ENCODE assay signal across 8 cellular contexts in genomic region chr7:7484072-7484471, GRCh38. TPM values are rescaled to one million over a fixed set of nuclear protein-coding genes. Genes with fewer than 3 reads are reported as not detected.
"Had no signal": no experiment of that assay in that cellular context is flagged by ENCODE, and none has a peak within 500 bp of the region (broad histone marks: within the 10 kb centered on the region; RNA-seq: fewer than 3 reads in every experiment).

No MANE protein-coding gene starts in this region.

- H3K4me3 ChIP-seq: GM23338, HAP-1 had no signal

- DNase-seq: H7, HFFc6, IMR-90, KBM-7 had no signal

- H3K9me3 ChIP-seq: HAP-1 had no signal

- H3K36me3 ChIP-seq: HAP-1 had no signal

- H3K27ac ChIP-seq: HL-60 had no signal

- H3K4me1 ChIP-seq: HAP-1 had no signal

RNA-seq across cellular contexts. Expression of gene COL28A1, which starts 51.6 kb away (rescaled TPM):
- total RNA-seq: HT1080 had no signal
